In the genomic region with DNA sequence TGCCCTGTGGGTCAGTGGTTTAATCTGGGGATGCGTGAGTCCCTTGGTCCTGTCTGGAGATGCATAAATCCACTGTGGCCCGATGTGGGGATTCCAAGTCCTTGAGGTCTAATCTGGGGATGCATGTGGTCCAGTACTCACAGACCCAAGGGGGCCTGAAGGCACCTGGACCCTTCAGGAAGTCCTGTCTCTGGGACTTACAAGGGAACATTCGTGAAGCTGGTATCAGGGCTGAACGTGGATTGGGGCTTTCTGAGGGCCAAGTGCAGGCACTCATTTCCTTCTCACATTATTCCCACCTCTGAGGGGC, we compare ENCODE assay signal across 14 cellular contexts. TPM values are rescaled to one million over a fixed set of nuclear protein-coding genes. Genes with fewer than 3 reads are reported as not detected.
DNase-seq lines count a peak whose midpoint lies in the region; ATAC-seq, FAIRE-seq and TF ChIP-seq lines count a peak whose summit lies in the region.
"Had no signal": no experiment of that assay in that cellular context is flagged by ENCODE, and none has a peak within 500 bp of the region (broad histone marks: within the 10 kb centered on the region; RNA-seq: fewer than 3 reads in every experiment).

No MANE protein-coding gene starts in this region.

- peaks cover 36% of the 10 kb centered on the region for H3K4me1 ChIP-seq in OCI-LY7 (ENCODE audit: insufficient read depth, low read length, poor library complexity, severe bottlenecking)
- peaks cover 35% of the 10 kb centered on the region for H3K4me1 ChIP-seq in astrocyte (ENCODE audit: insufficient read depth, low read length)

- H3K4me2 ChIP-seq in OCI-LY7 (ENCODE audit: low read length), result peak overlapping the region; percentile 54
- H3K4me2 ChIP-seq in astrocyte (ENCODE audit: low read length), result peak overlapping the region; percentile 65

- H3K9ac ChIP-seq in astrocyte (ENCODE audit: low read length), result no peak overlapping the region

- H3K4me3 ChIP-seq in OCI-LY7 (ENCODE audit: low read depth, low read length, poor library complexity, severe bottlenecking) (peak overlapping the region; percentile 11), astrocyte (ENCODE audit: insufficient read depth, low read depth, low read length) (no peak overlapping the region)

- H3K4me1 Mint-ChIP-seq in activated naive CD4-positive, alpha-beta T cell treated with anti-CD3 and anti-CD28 coated beads for 36 hours (ENCODE audit: low read depth), result peaks cover 39% of the 10 kb centered on the region
- peaks cover 9% of the 10 kb centered on the region for H3K4me1 Mint-ChIP-seq in astrocyte (ENCODE audit: low read depth, unreplicated experiment)
- H3K4me1 Mint-ChIP-seq in stimulated activated naive CD8-positive, alpha-beta T cell treated with anti-CD3 and anti-CD28 coated beads, Interleukin-15, amount 100 ng/mL, for 72 hours, result peaks cover 73% of the 10 kb centered on the region

- H3K27ac ChIP-seq in OCI-LY7 (ENCODE audit: low read depth, low read length, poor library complexity, severe bottlenecking) (peak overlapping the region; percentile 18), astrocyte (ENCODE audit: low read depth, low read length) (no peak overlapping the region)
- H3K27ac ChIP-seq: WERI-Rb-1 had no signal

- H3K9me3 ChIP-seq in OCI-LY7 (ENCODE audit: low read length) (no peaks in the 10 kb centered on the region), astrocyte (ENCODE audit: insufficient read depth, low read depth, low read length) (no peaks in the 10 kb centered on the region)

- no peak for TF ChIP-seq CTCF in OCI-LY7 (conservative IDR thresholded peaks at IDR 0.05; ENCODE audit: low read length)
- TF ChIP-seq CTCF in astrocyte (IDR thresholded peaks at IDR 0.05; ENCODE audit: insufficient read depth, low read depth, low read length), result no peak

- H3K9me2 ChIP-seq in OCI-LY7 (ENCODE audit: insufficient read depth, low read length), result no peaks in the 10 kb centered on the region

- CTCF ChIA-PET in activated naive CD4-positive, alpha-beta T cell treated with anti-CD3 and anti-CD28 coated beads for 36 hours (lab: Charles Lee), result interaction anchor here (1.5 to 5.7 kb wide), 5 partner anchors 15 to 329 kb away, joined by 3 to 79 read pairs (median 19); no protein-coding TSS in a partner anchor
- CTCF ChIA-PET in OCI-LY7 (lab: Charles Lee; ENCODE audit: unreplicated experiment), result interaction anchor here (1.4 kb wide), 1 partner anchor 330 kb away, joined by 3 read pairs; no protein-coding TSS in a partner anchor

- FAIRE-seq in astrocyte (lab: Jason Lieb, UNC), result no peak

- peak overlapping the region; percentile 80; the same call in 1 of the 2 replicates for H2AFZ ChIP-seq in OCI-LY7 (ENCODE audit: low read length)
- no peak overlapping the region for H2AFZ ChIP-seq in astrocyte (ENCODE audit: low read depth, low read length)

- H3K27me3 Mint-ChIP-seq in activated naive CD4-positive, alpha-beta T cell treated with anti-CD3 and anti-CD28 coated beads for 36 hours (ENCODE audit: low read depth), result no peaks in the 10 kb centered on the region
- H3K27me3 Mint-ChIP-seq in astrocyte (ENCODE audit: low read depth, unreplicated experiment), result peaks cover 14% of the 10 kb centered on the region
- peaks cover 7% of the 10 kb centered on the region for H3K27me3 Mint-ChIP-seq in stimulated activated naive CD8-positive, alpha-beta T cell treated with anti-CD3 and anti-CD28 coated beads, Interleukin-15, amount 100 ng/mL, for 72 hours

- H3K36me3 ChIP-seq in OCI-LY7 (ENCODE audit: insufficient read depth, low read length) (no peaks in the 10 kb centered on the region), astrocyte (ENCODE audit: insufficient read depth, low read length) (no peaks in the 10 kb centered on the region)
- H3K36me3 ChIP-seq: WERI-Rb-1 had no signal

- DNase-seq in activated naive CD4-positive, alpha-beta T cell treated with anti-CD3 and anti-CD28 coated beads for 36 hours, result no peak
- no peak for DNase-seq in activated naive CD4-positive, alpha-beta T cell treated with anti-CD3 and anti-CD28 coated beads, Interleukin-2, amount 50 U/mL, for 16 hours
- DNase-seq in OCI-LY7 (ENCODE audit: low spot score), result no peak
- DNase-seq in astrocyte (ENCODE audit: low read depth), result no peak
- DNase-seq in stimulated activated naive CD8-positive, alpha-beta T cell treated with anti-CD3 and anti-CD28 coated beads, Interleukin-15, amount 100 ng/mL, for 72 hours, result peak in 1 of 2 donors; percentile 50
- no peak for DNase-seq in NCI-H1092 treated with DMSO at 0.1 percent for 48 hours (lab: John Stamatoyannopoulos, UW)
- DNase-seq in NCI-H146 treated with DMSO at 0.1 percent for 48 hours (lab: John Stamatoyannopoulos, UW; ENCODE audit: unreplicated experiment), result no peak
- DNase-seq: activated gamma-delta T cell, NCI-H146, NCI-H524 treated with DMSO at 0.1 percent for 48 hours, WERI-Rb-1 had no signal

- BruUV-seq in OCI-LY7 (replicated peaks; lab: Mats Ljungman, UMichigan), result no TSS peak

- H3K27me3 ChIP-seq in astrocyte (ENCODE audit: insufficient read depth, low read length), result no peaks in the 10 kb centered on the region

- intact Hi-C loops in activated naive CD4-positive, alpha-beta T cell treated with anti-CD3 and anti-CD28 coated beads for 36 hours (cut with micrococcal nuclease), result loop anchor here (5.0 to 10.0 kb wide), 4 partner anchors 70 to 1220 kb away; a partner anchor contains a TSS
- intact Hi-C loops in OCI-LY7 (cut with micrococcal nuclease; ENCODE audit: unreplicated experiment), result no loop called here

- H3K79me2 ChIP-seq in OCI-LY7 (ENCODE audit: insufficient read depth, low read depth, low read length), result no peaks in the 10 kb centered on the region
- H3K79me2 ChIP-seq in astrocyte (ENCODE audit: insufficient read depth, low read length), result no peaks in the 10 kb centered on the region

- H3K27ac Mint-ChIP-seq in activated naive CD4-positive, alpha-beta T cell treated with anti-CD3 and anti-CD28 coated beads for 36 hours, result peak overlapping the region; percentile 96
- peak overlapping the region; percentile 27 for H3K27ac Mint-ChIP-seq in astrocyte (ENCODE audit: unreplicated experiment)
- H3K27ac Mint-ChIP-seq in stimulated activated naive CD8-positive, alpha-beta T cell treated with anti-CD3 and anti-CD28 coated beads, Interleukin-15, amount 100 ng/mL, for 72 hours, result peak overlapping the region; percentile 98

- H4K20me1 ChIP-seq in OCI-LY7 (ENCODE audit: insufficient read depth, low read length), result no peaks in the 10 kb centered on the region
- H4K20me1 ChIP-seq in astrocyte (ENCODE audit: insufficient read depth, low read length), result no peaks in the 10 kb centered on the region

- no peak for ATAC-seq in stimulated activated naive CD8-positive, alpha-beta T cell treated with anti-CD3 and anti-CD28 coated beads, Interleukin-15, amount 100 ng/mL, for 72 hours
- no peak for ATAC-seq in HG03439 (IDR thresholded peaks at IDR 0.05; ENCODE audit: unreplicated experiment)

- POLR2A ChIA-PET in OCI-LY7 (lab: Charles Lee), result interaction anchor here (0.7 kb wide), 1 partner anchor 205 kb away, joined by 6 read pairs; no protein-coding TSS in a partner anchor

- H3K36me3 Mint-ChIP-seq in activated naive CD4-positive, alpha-beta T cell treated with anti-CD3 and anti-CD28 coated beads for 36 hours (ENCODE audit: low read depth), result no peaks in the 10 kb centered on the region
- no peaks in the 10 kb centered on the region for H3K36me3 Mint-ChIP-seq in astrocyte (ENCODE audit: low read depth, unreplicated experiment)

- peaks cover 8% of the 10 kb centered on the region for H3K9me3 Mint-ChIP-seq in activated naive CD4-positive, alpha-beta T cell treated with anti-CD3 and anti-CD28 coated beads for 36 hours
- peaks cover 2% of the 10 kb centered on the region for H3K9me3 Mint-ChIP-seq in astrocyte (ENCODE audit: unreplicated experiment)
- peaks cover 14 to 20% of the 10 kb centered on the region in 2 donors for H3K9me3 Mint-ChIP-seq in stimulated activated naive CD8-positive, alpha-beta T cell treated with anti-CD3 and anti-CD28 coated beads, Interleukin-15, amount 100 ng/mL, for 72 hours

- no peak overlapping the region for H3K4me3 Mint-ChIP-seq in activated naive CD4-positive, alpha-beta T cell treated with anti-CD3 and anti-CD28 coated beads for 36 hours
- no peak overlapping the region for H3K4me3 Mint-ChIP-seq in astrocyte (ENCODE audit: unreplicated experiment)
- H3K4me3 Mint-ChIP-seq in stimulated activated naive CD8-positive, alpha-beta T cell treated with anti-CD3 and anti-CD28 coated beads, Interleukin-15, amount 100 ng/mL, for 72 hours, result peak overlapping the region; percentile 58 to 69

RNA-seq across cellular contexts. Expression of a gene that starts 25.2 kb away (rescaled TPM):
- total RNA-seq in activated naive CD4-positive, alpha-beta T cell treated with anti-CD3 and anti-CD28 coated beads for 36 hours, result not detected
- 0.21 and 3.1 TPM in 2 replicates for total RNA-seq in OCI-LY7 (2014; rRNA removed; shearing (Covaris generic))
- total RNA-seq in OCI-LY7 (2022) (3.3 and 4.0 TPM in 2 replicates), astrocyte (not detected in 2 replicates)
- total RNA-seq: mesenteric fat pad, urinary bladder had no signal

Comparison
In these comparisons a context has a peak if more than half of its experiments do, and no peak if none do; other contexts are left out.
1. H3K27ac Mint-ChIP-seq: peak in every context shown above with its lines; median percentile 98 in stimulated activated naive CD8-positive, alpha-beta T cell treated with anti-CD3 and anti-CD28 coated beads, Interleukin-15, amount 100 ng/mL, for 72 hours; 96 in activated naive CD4-positive, alpha-beta T cell treated with anti-CD3 and anti-CD28 coated beads for 36 hours; 27 in astrocyte.
2. H3K4me3 Mint-ChIP-seq: peak in stimulated activated naive CD8-positive, alpha-beta T cell treated with anti-CD3 and anti-CD28 coated beads, Interleukin-15, amount 100 ng/mL, for 72 hours (2 of 2); none in activated naive CD4-positive, alpha-beta T cell treated with anti-CD3 and anti-CD28 coated beads for 36 hours (single experiment) and astrocyte (single experiment).